9 cellular contexts compared by ENCODE assay signal in genomic region chr17:47781397-47781796, GRCh38. TPM values are rescaled to one million over a fixed set of nuclear protein-coding genes. Genes with fewer than 3 reads are reported as not detected.
"Had no signal": no experiment of that assay in that cellular context is flagged by ENCODE, and none has a peak within 500 bp of the region (broad histone marks: within the 10 kb centered on the region; RNA-seq: fewer than 3 reads in every experiment).

No MANE protein-coding gene starts in this region.

- H3K36me3 ChIP-seq: HAP-1 had no signal

- H3K36me3 Mint-ChIP-seq: IgD-negative memory B cell had no signal

- H3K4me3 ChIP-seq: GM23248, HAP-1 had no signal

- ATAC-seq: HCT116 had no signal

- H3K9me3 ChIP-seq: HAP-1 had no signal

- H2AFZ ChIP-seq: GM23248 had no signal

- H3K4me1 ChIP-seq: HAP-1 had no signal

- H3K4me1 Mint-ChIP-seq: IgD-negative memory B cell had no signal

- H3K4me3 Mint-ChIP-seq: HFFc6, IgD-negative memory B cell had no signal

- DNase-seq: GM23248, GOT3, H7, HFFc6 had no signal

- H3K9me3 Mint-ChIP-seq: HFFc6, IgD-negative memory B cell had no signal

- H3K27ac ChIP-seq: GM23248, HL-60 had no signal

- H3K27ac Mint-ChIP-seq: HFFc6, IgD-negative memory B cell had no signal

- H3K9ac ChIP-seq: GM23248 had no signal

RNA-seq across cellular contexts. Expression of gene TBX21, which starts 48.4 kb away (rescaled TPM):
- total RNA-seq: GM23248, H7, HFFc6, HT1080 had no signal
- polyA plus RNA-seq: GM23248 had no signal

RNA-seq across cellular contexts. Expression of gene LRRC46, which starts 50.1 kb away (rescaled TPM):
- total RNA-seq: GM23248 had no signal
